Comparison of ENCODE assay signal across 9 cellular contexts in the genomic region with DNA sequence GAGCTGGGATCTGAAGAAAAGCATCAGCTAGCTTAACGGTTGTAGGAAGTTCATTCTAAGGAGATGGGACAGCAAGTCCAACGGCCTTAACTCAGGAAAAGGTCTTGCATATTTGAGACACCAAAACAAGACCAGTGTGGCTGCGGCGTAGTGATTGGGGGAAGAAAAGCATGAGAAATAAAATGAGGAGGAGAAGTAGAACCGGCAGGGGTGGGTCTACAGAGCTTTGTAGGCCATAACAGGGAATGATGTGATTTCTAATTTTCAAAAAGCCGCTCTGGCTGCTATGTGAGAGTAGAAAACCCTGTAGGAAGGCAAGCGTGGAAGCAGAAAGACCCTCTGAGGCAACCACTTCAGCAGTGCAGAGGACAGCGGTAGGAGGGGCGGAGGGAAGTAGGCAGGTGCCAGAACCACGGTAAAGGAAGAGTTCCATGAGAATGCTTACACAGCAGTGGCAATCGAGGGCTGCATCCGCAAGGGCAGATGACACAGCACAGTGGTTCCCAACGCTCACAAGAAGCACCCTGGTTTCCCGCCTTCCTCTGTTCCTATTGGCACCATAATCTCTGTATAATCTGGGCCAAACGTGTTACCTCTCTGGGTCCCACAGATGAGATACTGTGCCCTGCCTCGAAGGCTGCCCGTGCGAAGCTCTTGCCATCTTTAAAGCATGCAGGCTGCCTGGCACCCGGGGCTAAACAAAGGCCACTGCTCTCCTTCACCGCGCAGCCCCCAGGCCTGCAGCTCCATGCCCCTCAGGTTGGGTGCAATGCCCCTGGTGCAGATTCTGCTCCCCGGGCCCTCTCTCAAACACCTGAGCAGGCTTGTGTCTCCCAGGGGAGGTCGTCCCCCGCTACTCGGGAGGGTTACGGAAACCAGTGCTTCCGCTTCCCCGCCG. TPM values are rescaled to one million over a fixed set of nuclear protein-coding genes. Genes with fewer than 3 reads are reported as not detected.
A peak's percentile ranks its signal among the peaks of the same experiment; 100 is the strongest.
DNase-seq lines count a peak whose midpoint lies in the region; ATAC-seq and TF ChIP-seq lines count a peak whose summit lies in the region.
"Had no signal": no experiment of that assay in that cellular context is flagged by ENCODE, and none has a peak within 500 bp of the region (broad histone marks: within the 10 kb centered on the region; RNA-seq: fewer than 3 reads in every experiment).

No MANE protein-coding gene starts in this region.

- H3K9ac ChIP-seq in mesenchymal stem cell (ENCODE audit: low read length), result peak overlapping the region; percentile 86

- no peak for TF ChIP-seq CTCF in tibial nerve (IDR thresholded peaks at IDR 0.05)

- H3K4me3 ChIP-seq in SJSA1, result peak overlapping the region; percentile 75
- peak overlapping the region; percentile 85 to 93 for H3K4me3 ChIP-seq in mesenchymal stem cell (ENCODE audit: insufficient read depth in 1 of 2, low read depth in 1 of 2, low read length in 2 of 2)
- H3K4me3 ChIP-seq in tibial nerve, result peak overlapping the region; percentile 55 to 86 (median 82)

- H3K4me3 Mint-ChIP-seq in activated CD8-positive, alpha-beta memory T cell treated with anti-CD3 and anti-CD28 coated beads, Interleukin-2, amount 10 ng/mL, durations not matched to agents 7 days and 5 days, result peak overlapping the region; percentile 89
- peak overlapping the region; percentile 97 for H3K4me3 Mint-ChIP-seq in dendritic cell treated with granulocyte-macrophage colony-stimulating factor and Interleukin-4, amounts not matched to agents 40 ng/mL and 50 ng/mL, for 4 days

- H4K91ac ChIP-seq in mesenchymal stem cell (ENCODE audit: low read length), result no peak overlapping the region

- H3K9me3 Mint-ChIP-seq in activated CD8-positive, alpha-beta memory T cell treated with anti-CD3 and anti-CD28 coated beads, Interleukin-2, amount 10 ng/mL, durations not matched to agents 7 days and 5 days (ENCODE audit: low read depth), result no peaks in the 10 kb centered on the region
- no peaks in the 10 kb centered on the region for H3K9me3 Mint-ChIP-seq in dendritic cell treated with granulocyte-macrophage colony-stimulating factor and Interleukin-4, amounts not matched to agents 40 ng/mL and 50 ng/mL, for 4 days

- peaks cover 21% of the 10 kb centered on the region for H3K36me3 Mint-ChIP-seq in activated CD8-positive, alpha-beta memory T cell treated with anti-CD3 and anti-CD28 coated beads, Interleukin-2, amount 10 ng/mL, durations not matched to agents 7 days and 5 days
- H3K36me3 Mint-ChIP-seq in dendritic cell treated with granulocyte-macrophage colony-stimulating factor and Interleukin-4, amounts not matched to agents 40 ng/mL and 50 ng/mL, for 4 days (ENCODE audit: low read depth), result peaks cover 31% of the 10 kb centered on the region

- peak overlapping the region; percentile 81 for H3K4me2 ChIP-seq in mesenchymal stem cell (ENCODE audit: low read length, poor library complexity, severe bottlenecking)

- peaks cover 19% of the 10 kb centered on the region for H3K4me1 ChIP-seq in SJSA1 (replicated peaks)
- peaks cover 22% of the 10 kb centered on the region for H3K4me1 ChIP-seq in mesenchymal stem cell (ENCODE audit: control insufficient read depth, insufficient read depth, low read depth, low read length)
- peaks cover 0 to 54% (median 23%) of the 10 kb centered on the region in 4 donors for H3K4me1 ChIP-seq in tibial nerve

- peaks cover 40% of the 10 kb centered on the region for H3K79me1 ChIP-seq in mesenchymal stem cell (replicated peaks; ENCODE audit: low read length, poor library complexity, severe bottlenecking)

- H3K4me1 Mint-ChIP-seq in activated CD8-positive, alpha-beta memory T cell treated with anti-CD3 and anti-CD28 coated beads, Interleukin-2, amount 10 ng/mL, durations not matched to agents 7 days and 5 days, result peaks cover 36% of the 10 kb centered on the region
- H3K4me1 Mint-ChIP-seq in dendritic cell treated with granulocyte-macrophage colony-stimulating factor and Interleukin-4, amounts not matched to agents 40 ng/mL and 50 ng/mL, for 4 days (ENCODE audit: low read depth), result peaks cover 43% of the 10 kb centered on the region

- TF ChIP-seq POLR2A in tibial nerve (IDR thresholded peaks at IDR 0.05), result no peak

- no peak overlapping the region for H2BK12ac ChIP-seq in mesenchymal stem cell (ENCODE audit: low read length in 2 of 2)

- H3K9me3 ChIP-seq in SJSA1 (replicated peaks) (no peaks in the 10 kb centered on the region; the same call in 1 of the 2 replicates), mesenchymal stem cell (ENCODE audit: control insufficient read depth, low read length) (no peaks in the 10 kb centered on the region), tibial nerve (no peaks in the 10 kb centered on the region)

- no peaks in the 10 kb centered on the region for H3K27me3 ChIP-seq in SJSA1 (replicated peaks)
- H3K27me3 ChIP-seq in mesenchymal stem cell (ENCODE audit: control insufficient read depth in 1 of 2, insufficient read depth in 1 of 2, low read length in 2 of 2), result no peaks in the 10 kb centered on the region
- H3K27me3 ChIP-seq in tibial nerve, result no peaks in the 10 kb centered on the region

- WGBS in mesenchymal stem cell, result 23% methylated on average over 29 of the region's 29 CpGs
- 8% methylated on average over 22 to 29 of the region's 29 CpGs for WGBS in tibial nerve, 2 donors

- H2BK120ac ChIP-seq in mesenchymal stem cell (ENCODE audit: low read depth, low read length), result no peak overlapping the region

- ATAC-seq in activated CD8-positive, alpha-beta memory T cell treated with anti-CD3 and anti-CD28 coated beads, Interleukin-2, amount 10 ng/mL, durations not matched to agents 7 days and 5 days, result peak; percentile 20
- ATAC-seq in HG03460 (IDR thresholded peaks at IDR 0.05; ENCODE audit: unreplicated experiment) (peak; percentile 21), HG03521 (IDR thresholded peaks at IDR 0.05; ENCODE audit: unreplicated experiment) (no peak)

- CTCF ChIA-PET in activated CD8-positive, alpha-beta memory T cell treated with anti-CD3 and anti-CD28 coated beads, Interleukin-2, amount 10 ng/mL, durations not matched to agents 7 days and 5 days (lab: Charles Lee), result interaction anchor here (0.6 to 4.0 kb wide), 47 partner anchors 10 to 320 kb away, joined by 3 to 178 read pairs (median 6); partner anchors contain the start of genes ANKRD23, ANKRD36, ARID5A and CNNM3

- H3K18ac ChIP-seq in mesenchymal stem cell (ENCODE audit: low read depth in 1 of 2, low read length in 2 of 2), result peak overlapping the region; percentile 58 to 94

- H2AK5ac ChIP-seq in mesenchymal stem cell (ENCODE audit: low read length, severe bottlenecking), result no peak overlapping the region

- H3K4ac ChIP-seq in mesenchymal stem cell (ENCODE audit: low read depth in 1 of 2, low read length in 2 of 2), result peak overlapping the region; percentile 13 to 40

- peak overlapping the region in 1 of 2 experiments; percentile 58 for H3K14ac ChIP-seq in mesenchymal stem cell (ENCODE audit: low read length in 2 of 2)

- H2BK5ac ChIP-seq in mesenchymal stem cell (ENCODE audit: low read depth, low read length, poor library complexity, severe bottlenecking), result no peak overlapping the region

- intact Hi-C loops in dendritic cell treated with granulocyte-macrophage colony-stimulating factor and Interleukin-4, amounts not matched to agents 40 ng/mL and 50 ng/mL, for 4 days (cut with micrococcal nuclease), result loop anchor here (5.0 kb wide), 1 partner anchor 255 kb away; the partner anchor contains the start of gene ANKRD36

- peak overlapping the region; percentile 88 for H3K27ac Mint-ChIP-seq in activated CD8-positive, alpha-beta memory T cell treated with anti-CD3 and anti-CD28 coated beads, Interleukin-2, amount 10 ng/mL, durations not matched to agents 7 days and 5 days
- H3K27ac Mint-ChIP-seq in dendritic cell treated with granulocyte-macrophage colony-stimulating factor and Interleukin-4, amounts not matched to agents 40 ng/mL and 50 ng/mL, for 4 days, result peak overlapping the region; percentile 85

- peak; percentile 64 for DNase-seq in activated CD8-positive, alpha-beta memory T cell treated with anti-CD3 and anti-CD28 coated beads, Interleukin-2, amount 10 ng/mL, durations not matched to agents 7 days and 5 days
- DNase-seq in activated CD8-positive, alpha-beta memory T cell treated with anti-CD3 and anti-CD28 coated beads for 24 hours, result no peak
- DNase-seq in SJSA1 (ENCODE audit: low read depth in 1 of 2, low spot score in 2 of 2) (peak in 1 of 2 experiments; percentile 32), mesenchymal stem cell (peak; percentile 38), tibial nerve (ENCODE audit: low spot score in 2 of 2) (no peak)

- no peak overlapping the region for H2BK15ac ChIP-seq in mesenchymal stem cell (ENCODE audit: low read depth, poor library complexity, severe bottlenecking)

- no peaks in the 10 kb centered on the region for H3K27me3 Mint-ChIP-seq in activated CD8-positive, alpha-beta memory T cell treated with anti-CD3 and anti-CD28 coated beads, Interleukin-2, amount 10 ng/mL, durations not matched to agents 7 days and 5 days
- H3K27me3 Mint-ChIP-seq in dendritic cell treated with granulocyte-macrophage colony-stimulating factor and Interleukin-4, amounts not matched to agents 40 ng/mL and 50 ng/mL, for 4 days, result peaks cover 34% of the 10 kb centered on the region

- peak overlapping the region in 1 of 2 experiments; percentile 92 for H3K23ac ChIP-seq in mesenchymal stem cell (ENCODE audit: low read length in 2 of 2)

- TF ChIP-seq EP300 in tibial nerve (IDR thresholded peaks at IDR 0.05), result no peak

- H3K27ac ChIP-seq in SJSA1 (peak overlapping the region; percentile 38; the same call in 1 of the 2 replicates), mesenchymal stem cell (ENCODE audit: low read length, poor library complexity, severe bottlenecking) (no peak overlapping the region), tibial nerve (peak overlapping the region; percentile 44 to 98 (median 84))
- H3K27ac ChIP-seq: epithelial cell of prostate had no signal

- peaks cover 36% of the 10 kb centered on the region for H3K36me3 ChIP-seq in SJSA1
- peaks cover 35 to 39% of the 10 kb centered on the region in 2 experiments for H3K36me3 ChIP-seq in mesenchymal stem cell (ENCODE audit: control insufficient read depth in 1 of 2, insufficient read depth in 2 of 2, low read depth in 1 of 2, low read length in 2 of 2)
- peaks cover 4 to 44% (median 11%) of the 10 kb centered on the region in 3 donors for H3K36me3 ChIP-seq in tibial nerve

- H2AFZ ChIP-seq in mesenchymal stem cell (ENCODE audit: low read depth, low read length), result peak overlapping the region; percentile 84

- H4K8ac ChIP-seq in mesenchymal stem cell (ENCODE audit: low read length), result peak overlapping the region; percentile 52

RNA-seq across cellular contexts. Expression of gene ANKRD39, which starts 0.8 kb away (rescaled TPM):
- 10 to 100 TPM; 32.6 to 42.6 TPM for total RNA-seq in activated CD8-positive, alpha-beta memory T cell treated with anti-CD3 and anti-CD28 coated beads, Interleukin-2, amount 10 ng/mL, durations not matched to agents 7 days and 5 days
- total RNA-seq in SJSA1 (2014; rRNA removed; shearing (Covaris generic)), result 16.3 and 21.5 TPM in 2 replicates
- 11.8 TPM for polyA plus RNA-seq in mesenchymal stem cell (2013, experiment 1 of 2)
- polyA plus RNA-seq in mesenchymal stem cell (2013, experiment 2 of 2), result 10.8 TPM
- 10 to 100 TPM; 13.8 to 23.7 (median 19.5) TPM for total RNA-seq in tibial nerve

RNA-seq across cellular contexts. Expression of gene SEMA4C, which starts 12.9 kb away (rescaled TPM):
- total RNA-seq in activated CD8-positive, alpha-beta memory T cell treated with anti-CD3 and anti-CD28 coated beads, Interleukin-2, amount 10 ng/mL, durations not matched to agents 7 days and 5 days, result 10 to 100 TPM in 1 of 2 experiments, 1 to 10 TPM in 1; 9.7 to 11.6 TPM
- total RNA-seq in SJSA1 (2014; rRNA removed; shearing (Covaris generic)), result 23.0 and 23.4 TPM in 2 replicates
- 20.2 TPM for polyA plus RNA-seq in mesenchymal stem cell (2013, experiment 1 of 2)
- 20.7 TPM for polyA plus RNA-seq in mesenchymal stem cell (2013, experiment 2 of 2)
- 100 to 1,000 TPM; 120 to 181 (median 147) TPM for total RNA-seq in tibial nerve

RNA-seq across cellular contexts. Expression of gene ANKRD23, which starts 13.2 kb away (rescaled TPM):
- 10 to 100 TPM; 10.4 to 14.8 TPM for total RNA-seq in activated CD8-positive, alpha-beta memory T cell treated with anti-CD3 and anti-CD28 coated beads, Interleukin-2, amount 10 ng/mL, durations not matched to agents 7 days and 5 days
- total RNA-seq in SJSA1 (2014; rRNA removed; shearing (Covaris generic)), result 2.5 and 3.4 TPM in 2 replicates
- polyA plus RNA-seq in mesenchymal stem cell (2013, experiment 1 of 2), result 0.81 TPM
- 0.89 TPM for polyA plus RNA-seq in mesenchymal stem cell (2013, experiment 2 of 2)
- 10 to 100 TPM in 2 of 4 donors, 1 to 10 TPM in 2; 6.1 to 23.1 (median 11.2) TPM for total RNA-seq in tibial nerve

RNA-seq across cellular contexts. Expression of gene CNNM3, which starts 41.0 kb away (rescaled TPM):
- 10 to 100 TPM; 28.0 to 30.5 TPM for total RNA-seq in activated CD8-positive, alpha-beta memory T cell treated with anti-CD3 and anti-CD28 coated beads, Interleukin-2, amount 10 ng/mL, durations not matched to agents 7 days and 5 days
- total RNA-seq in SJSA1 (2014; rRNA removed; shearing (Covaris generic)), result 3.0 and 5.3 TPM in 2 replicates
- 3.8 TPM for polyA plus RNA-seq in mesenchymal stem cell (2013, experiment 1 of 2)
- 3.8 TPM for polyA plus RNA-seq in mesenchymal stem cell (2013, experiment 2 of 2)
- total RNA-seq in tibial nerve, result 10 to 100 TPM; 21.8 to 27.8 (median 22.9) TPM

Comparison
In these comparisons a context has a peak if more than half of its experiments do, and no peak if none do; other contexts are left out.
1. DNase-seq: peak in activated CD8-positive, alpha-beta memory T cell treated with anti-CD3 and anti-CD28 coated beads, Interleukin-2, amount 10 ng/mL, durations not matched to agents 7 days and 5 days (single experiment) and mesenchymal stem cell (single experiment); none in activated CD8-positive, alpha-beta memory T cell treated with anti-CD3 and anti-CD28 coated beads for 24 hours (single experiment) and tibial nerve (0 of 2).
2. Peak in every context shown above with its lines, with median percentiles within 50 percentile points of each other: H3K4me3 ChIP-seq.